Comparison of ENCODE assay signal across 8 cellular contexts in genomic region chr3:150495563-150496168, GRCh38. TPM values are rescaled to one million over a fixed set of nuclear protein-coding genes. Genes with fewer than 3 reads are reported as not detected.
A peak's percentile ranks its signal among the peaks of the same experiment; 100 is the strongest.
DNase-seq lines count a peak whose midpoint lies in the region; ATAC-seq, FAIRE-seq and TF ChIP-seq lines count a peak whose summit lies in the region.

No MANE protein-coding gene starts in this region.

- H3K27me3 ChIP-seq in HepG2 (ENCODE audit: control insufficient read depth in 1 of 2, insufficient read depth in 2 of 2, low read length in 2 of 2) (peaks cover 0 to 1% of the 10 kb centered on the region in 2 experiments; a peak in 1 of 5 replicates), WERI-Rb-1 (ENCODE audit: insufficient read depth, low read depth, severe bottlenecking) (no peaks in the 10 kb centered on the region)

- no peak overlapping the region for H3K27ac Mint-ChIP-seq in stimulated activated memory B cell treated with anti-CD40 and anti-IgM and Interleukin-4, amounts not matched to agents 10 μg/mL and 1 μg/mL and 100 μg/mL, for 72 hours

- 3% methylated on average over 2 of the region's 2 CpGs for WGBS in HepG2 (ENCODE audit: low lambda C conversion rate)

- no peaks in the 10 kb centered on the region for H3K79me2 ChIP-seq in HepG2 (ENCODE audit: insufficient read depth, low read length)

- H3K4me3 ChIP-seq in cardiac fibroblast (replicated peaks in 1 of 2; ENCODE audit: low read depth in 2 of 2, low read length in 2 of 2) (no peak overlapping the region), HepG2 (replicated peaks in 1 of 3; ENCODE audit: insufficient read depth in 1 of 3, low read depth in 2 of 3, low read length in 3 of 3) (no peak overlapping the region), WERI-Rb-1 (ENCODE audit: low read depth, low read length) (no peak overlapping the region)

- peak; percentile 40 for DNase-seq in Caki2 (ENCODE audit: low read depth)
- peak; percentile 33 for DNase-seq in HEK293T (ENCODE audit: extremely low spot score)
- DNase-seq in NCI-H82 treated with DMSO at 0.1 percent for 48 hours (lab: John Stamatoyannopoulos, UW; ENCODE audit: unreplicated experiment): peak; percentile 17
- DNase-seq in cardiac fibroblast (ENCODE audit: low read depth in 2 of 2): peak; percentile 69 to 75
- DNase-seq in HepG2 (ENCODE audit: low spot score): peak; percentile 32
- DNase-seq in WERI-Rb-1: no peak

- peak; percentile 35; the same call in 1 of the 2 replicates for TF ChIP-seq RAD21 in HepG2 (CRISPR knock-in tag; IDR thresholded peaks at IDR 0.05)

- peak; percentile 76 for FAIRE-seq in HepG2 (lab: Jason Lieb, UNC)

- H3K27ac ChIP-seq in HepG2 (ENCODE audit: extremely low read length, insufficient read depth, low read length) (no peak overlapping the region), WERI-Rb-1 (no peak overlapping the region)

- H3K9me3 ChIP-seq in HepG2 (ENCODE audit: low read length) (peaks cover 4% of the 10 kb centered on the region), WERI-Rb-1 (ENCODE audit: severe bottlenecking) (peaks cover under 1% of the 10 kb centered on the region)

- TF ChIP-seq CTCF in cardiac fibroblast (IDR thresholded peaks at IDR 0.05; ENCODE audit: low read depth, low read length) (peak; percentile 60), HepG2 (CRISPR knock-in tag; IDR thresholded peaks at IDR 0.05) (peak; percentile 69), WERI-Rb-1 (IDR thresholded peaks at IDR 0.05; ENCODE audit: low read depth, low read length) (no peak)

- H3K9me3 Mint-ChIP-seq in stimulated activated memory B cell treated with anti-CD40 and anti-IgM and Interleukin-4, amounts not matched to agents 10 μg/mL and 1 μg/mL and 100 μg/mL, for 72 hours: peaks cover under 1% of the 10 kb centered on the region

- TF ChIP-seq EP300 in HepG2 (IDR thresholded peaks at IDR 0.05; ENCODE audit: low read depth in 2 of 2, low read length in 2 of 2): no peak
- no peak for TF ChIP-seq EP300 in HepG2 (CRISPR knock-in tag; IDR thresholded peaks at IDR 0.05; ENCODE audit: borderline replicate concordance)

- no peaks in the 10 kb centered on the region for H4K20me1 ChIP-seq in HepG2 (ENCODE audit: insufficient read depth, low read length)

- intact Hi-C loops in HepG2 (cut with micrococcal nuclease; ENCODE audit: unreplicated experiment): loop anchor here (1.0 to 5.0 kb wide), 6 partner anchors 81 to 268 kb away; no protein-coding TSS in a partner anchor

- ATAC-seq in HepG2 (no peak), HG03135 (IDR thresholded peaks at IDR 0.05; ENCODE audit: unreplicated experiment) (no peak)
- no peak for ATAC-seq in stimulated activated memory B cell treated with anti-CD40 and anti-IgM and Interleukin-4, amounts not matched to agents 10 μg/mL and 1 μg/mL and 100 μg/mL, for 72 hours

- no peaks in the 10 kb centered on the region for H3K4me1 Mint-ChIP-seq in stimulated activated memory B cell treated with anti-CD40 and anti-IgM and Interleukin-4, amounts not matched to agents 10 μg/mL and 1 μg/mL and 100 μg/mL, for 72 hours

- CTCF ChIA-PET in HEK293T (lab: Yijun Ruan, JAX): interaction anchor here (0.6 to 1.8 kb wide), 14 partner anchors 8 to 449 kb away, joined by 3 to 7 read pairs (median 3); no protein-coding TSS in a partner anchor
- CTCF ChIA-PET in HepG2 (lab: Yijun Ruan, JAX; ENCODE audit: low intra/inter-chr PET ratio, low total read pairs): interaction anchor here (1.0 to 4.1 kb wide), 6 partner anchors 86 to 268 kb away, joined by 3 to 44 read pairs (median 4); no protein-coding TSS in a partner anchor

- POLR2A ChIA-PET in HEK293T (lab: Yijun Ruan, JAX) (interaction anchor here (0.6 to 2.2 kb wide), 2 partner anchors 85 to 257 kb away, joined by 3 to 12 read pairs; no protein-coding TSS in a partner anchor), HepG2 (lab: Yijun Ruan, JAX) (no interaction called here)

- H3K4me3 Mint-ChIP-seq in stimulated activated memory B cell treated with anti-CD40 and anti-IgM and Interleukin-4, amounts not matched to agents 10 μg/mL and 1 μg/mL and 100 μg/mL, for 72 hours: no peak overlapping the region

- BruUV-seq in HepG2 (replicated peaks; lab: Mats Ljungman, UMichigan): no TSS peak

- no peak overlapping the region for H3K4me2 ChIP-seq in HepG2 (ENCODE audit: low read depth, low read length)

- no peak for TF ChIP-seq POLR2A in HepG2 (IDR thresholded peaks at IDR 0.05; ENCODE audit: insufficient read depth in 1 of 2, low read depth in 2 of 2, low read length in 2 of 2)

- H3K36me3 Mint-ChIP-seq in stimulated activated memory B cell treated with anti-CD40 and anti-IgM and Interleukin-4, amounts not matched to agents 10 μg/mL and 1 μg/mL and 100 μg/mL, for 72 hours: peaks cover 4% of the 10 kb centered on the region

- H3K9ac ChIP-seq in HepG2 (ENCODE audit: insufficient read depth, low read depth, low read length): no peak overlapping the region

- H3K27me3 Mint-ChIP-seq in stimulated activated memory B cell treated with anti-CD40 and anti-IgM and Interleukin-4, amounts not matched to agents 10 μg/mL and 1 μg/mL and 100 μg/mL, for 72 hours: peaks cover 9% of the 10 kb centered on the region

- H3K36me3 ChIP-seq in HepG2 (replicated peaks in 1 of 2; ENCODE audit: control insufficient read depth in 1 of 2, insufficient read depth in 2 of 2, low read length in 2 of 2) (no peaks in the 10 kb centered on the region), WERI-Rb-1 (no peaks in the 10 kb centered on the region)

- in situ Hi-C loops in Caki2 (cut with HindIII; ENCODE audit: low pct_unique_long_range_greater_than_20kb, low sequenced_read_pairs) (no loop called here), HepG2 (cut with HindIII; ENCODE audit: extremely low pct_ligation_motif_present, low pct_unique_long_range_greater_than_20kb) (loop anchor here (5.0 kb wide), 2 partner anchors 208 to 268 kb away; no protein-coding TSS in a partner anchor)

- no peaks in the 10 kb centered on the region for H3K4me1 ChIP-seq in HepG2 (ENCODE audit: insufficient read depth, low read length)

- H2AFZ ChIP-seq in HepG2 (ENCODE audit: low read length): no peak overlapping the region

TF ChIP-seq in HEK293T, 16 proteins besides CTCF, POLR2A, EP300 and RAD21 (continues in another document):
- TF ChIP-seq FOXK2 (IDR thresholded peaks at IDR 0.05) (no peak), FOXM1 (IDR thresholded peaks at IDR 0.05; ENCODE audit: borderline replicate concordance) (no peak), ARNT (IDR thresholded peaks at IDR 0.05) (no peak)

RNA-seq across cellular contexts. Expression of gene SERP1, which starts 50.6 kb away (rescaled TPM):
- 161 and 222 TPM in 2 replicates for total RNA-seq in Caki2 (2014; rRNA removed; shearing (Covaris generic); ENCODE audit: low replicate concordance)
- total RNA-seq in HepG2 (2016; rRNA removed; fragmentation: Illumina TruSeq; extraction: Trizol): 95.0 and 108 TPM in 2 replicates
- total RNA-seq in HepG2 (2016; cell fraction: cytosol; rRNA removed; fragmentation: Illumina TruSeq; extraction: Trizol; ENCODE audit: low read depth): 22.2 and 26.3 TPM in 2 replicates
- 93.6 and 108 TPM in 2 replicates for total RNA-seq in HepG2 (2016; cell fraction: insoluble cytoplasmic fraction; rRNA removed; fragmentation: Illumina TruSeq; extraction: Trizol)
- 57.6 and 60.7 TPM in 2 replicates for total RNA-seq in HepG2 (2016; cell fraction: membrane; rRNA removed; fragmentation: Illumina TruSeq; extraction: Trizol)
- 58.9 and 66.1 TPM in 2 replicates for total RNA-seq in HepG2 (2016; cell fraction: nucleus; rRNA removed; fragmentation: Illumina TruSeq; extraction: Trizol)
- polyA plus RNA-seq in HepG2 (2011; rRNA removed): 51.5 and 61.2 TPM in 2 replicates
- polyA plus RNA-seq in HepG2 (2011; cell fraction: cytosol; rRNA removed): 46.7 and 75.3 TPM in 2 replicates
- polyA plus RNA-seq in HepG2 (2011; cell fraction: nucleus; rRNA removed): 65.0 and 72.2 TPM in 2 replicates
- polyA plus RNA-seq in HepG2 (2012): 73.8 and 75.7 TPM in 2 replicates
- 27.5 and 29.5 TPM in 2 replicates for polyA plus RNA-seq in HepG2 (2016; cell fraction: cytosol; fragmentation: Illumina TruSeq; extraction: Trizol; ENCODE audit: low read depth)
- polyA plus RNA-seq in HepG2 (2016; cell fraction: insoluble cytoplasmic fraction; fragmentation: Illumina TruSeq; extraction: Trizol; ENCODE audit: low read depth): 132 and 136 TPM in 2 replicates
- 45.6 and 47.4 TPM in 2 replicates for polyA plus RNA-seq in HepG2 (2016; cell fraction: membrane; fragmentation: Illumina TruSeq; extraction: Trizol; ENCODE audit: low read depth)
- polyA plus RNA-seq in HepG2 (2016; cell fraction: nucleus; fragmentation: Illumina TruSeq; extraction: Trizol; ENCODE audit: insufficient read depth, low read depth): 69.2 and 72.9 TPM in 2 replicates
- 42.6 and 90.0 TPM in 2 replicates for polyA minus RNA-seq in HepG2 (2011; rRNA and poly(A)+ RNA removed; ENCODE audit: low replicate concordance)
- 66.9 and 87.4 TPM in 2 replicates for polyA minus RNA-seq in HepG2 (2011; cell fraction: cytosol; rRNA and poly(A)+ RNA removed)
- polyA minus RNA-seq in HepG2 (2011; cell fraction: nucleus; rRNA and poly(A)+ RNA removed): 99.8 and 106 TPM in 2 replicates

RNA-seq across cellular contexts. Expression of gene EIF2A, which starts 50.9 kb away (rescaled TPM):
- 68.9 and 73.5 TPM in 2 replicates for total RNA-seq in Caki2 (2014; rRNA removed; shearing (Covaris generic); ENCODE audit: low replicate concordance)
- 124 and 181 TPM in 2 replicates for total RNA-seq in HepG2 (2016; rRNA removed; fragmentation: Illumina TruSeq; extraction: Trizol)
- total RNA-seq in HepG2 (2016; cell fraction: cytosol; rRNA removed; fragmentation: Illumina TruSeq; extraction: Trizol; ENCODE audit: low read depth): 107 and 124 TPM in 2 replicates
- 129 and 176 TPM in 2 replicates for total RNA-seq in HepG2 (2016; cell fraction: insoluble cytoplasmic fraction; rRNA removed; fragmentation: Illumina TruSeq; extraction: Trizol)
- total RNA-seq in HepG2 (2016; cell fraction: membrane; rRNA removed; fragmentation: Illumina TruSeq; extraction: Trizol): 181 and 205 TPM in 2 replicates
- 96.9 and 98.8 TPM in 2 replicates for total RNA-seq in HepG2 (2016; cell fraction: nucleus; rRNA removed; fragmentation: Illumina TruSeq; extraction: Trizol)
- polyA plus RNA-seq in HepG2 (2011; rRNA removed): 90.5 and 139 TPM in 2 replicates
- 126 and 136 TPM in 2 replicates for polyA plus RNA-seq in HepG2 (2011; cell fraction: cytosol; rRNA removed)
- polyA plus RNA-seq in HepG2 (2011; cell fraction: nucleus; rRNA removed): 75.2 and 76.2 TPM in 2 replicates
- polyA plus RNA-seq in HepG2 (2012): 133 and 143 TPM in 2 replicates
- polyA plus RNA-seq in HepG2 (2016; cell fraction: cytosol; fragmentation: Illumina TruSeq; extraction: Trizol; ENCODE audit: low read depth): 83.6 and 86.7 TPM in 2 replicates
- 148 and 159 TPM in 2 replicates for polyA plus RNA-seq in HepG2 (2016; cell fraction: insoluble cytoplasmic fraction; fragmentation: Illumina TruSeq; extraction: Trizol; ENCODE audit: low read depth)
- 122 and 150 TPM in 2 replicates for polyA plus RNA-seq in HepG2 (2016; cell fraction: membrane; fragmentation: Illumina TruSeq; extraction: Trizol; ENCODE audit: low read depth)
- polyA plus RNA-seq in HepG2 (2016; cell fraction: nucleus; fragmentation: Illumina TruSeq; extraction: Trizol; ENCODE audit: insufficient read depth, low read depth): 123 and 128 TPM in 2 replicates
- 53.6 and 75.5 TPM in 2 replicates for polyA minus RNA-seq in HepG2 (2011; rRNA and poly(A)+ RNA removed; ENCODE audit: low replicate concordance)
- polyA minus RNA-seq in HepG2 (2011; cell fraction: cytosol; rRNA and poly(A)+ RNA removed): 112 and 145 TPM in 2 replicates
- 134 and 155 TPM in 2 replicates for polyA minus RNA-seq in HepG2 (2011; cell fraction: nucleus; rRNA and poly(A)+ RNA removed)
